Comparison of ENCODE assay signal across 1 cellular context in the genomic region with DNA sequence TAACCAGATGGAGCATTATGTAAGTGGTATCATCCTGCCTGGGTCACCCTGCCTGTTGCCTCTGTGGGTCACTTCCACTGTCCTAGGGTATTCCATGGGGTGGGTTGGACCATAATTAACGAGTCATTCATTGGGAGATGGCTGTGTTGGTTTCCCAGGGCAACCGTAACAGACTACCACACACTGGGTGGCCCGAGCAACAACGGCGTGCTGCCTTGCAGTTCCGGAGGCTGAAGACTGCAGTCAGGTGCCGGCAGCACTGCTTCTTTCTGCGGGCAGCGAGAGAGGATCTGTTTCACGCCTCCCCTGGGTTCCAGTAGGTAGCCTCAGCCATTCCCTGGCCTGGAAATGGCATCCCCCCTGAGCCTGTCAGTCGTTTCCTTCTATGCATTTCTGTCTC.
TF ChIP-seq lines count a peak whose summit lies in the region.

No MANE protein-coding gene starts in this region.

TF ChIP-seq in H1, 55 proteins besides CTCF, POLR2A, EP300 and RAD21:
- TF ChIP-seq TBP (IDR thresholded peaks at IDR 0.05; ENCODE audit: low read depth, low read length) (peak; percentile 24; the same call in 1 of the 2 replicates), CEBPB (IDR thresholded peaks at IDR 0.05; ENCODE audit: low read depth, low read length) (no peak), RFX5 (IDR thresholded peaks at IDR 0.05; ENCODE audit: borderline replicate concordance, low read depth, low read length) (no peak)
- TF ChIP-seq, protein P1, sequence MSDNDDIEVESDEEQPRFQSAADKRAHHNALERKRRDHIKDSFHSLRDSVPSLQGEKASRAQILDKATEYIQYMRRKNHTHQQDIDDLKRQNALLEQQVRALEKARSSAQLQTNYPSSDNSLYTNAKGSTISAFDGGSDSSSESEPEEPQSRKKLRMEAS (IDR thresholded peaks at IDR 0.05): peak; percentile 63
